9 cellular contexts compared by ENCODE assay signal in the genomic region with DNA sequence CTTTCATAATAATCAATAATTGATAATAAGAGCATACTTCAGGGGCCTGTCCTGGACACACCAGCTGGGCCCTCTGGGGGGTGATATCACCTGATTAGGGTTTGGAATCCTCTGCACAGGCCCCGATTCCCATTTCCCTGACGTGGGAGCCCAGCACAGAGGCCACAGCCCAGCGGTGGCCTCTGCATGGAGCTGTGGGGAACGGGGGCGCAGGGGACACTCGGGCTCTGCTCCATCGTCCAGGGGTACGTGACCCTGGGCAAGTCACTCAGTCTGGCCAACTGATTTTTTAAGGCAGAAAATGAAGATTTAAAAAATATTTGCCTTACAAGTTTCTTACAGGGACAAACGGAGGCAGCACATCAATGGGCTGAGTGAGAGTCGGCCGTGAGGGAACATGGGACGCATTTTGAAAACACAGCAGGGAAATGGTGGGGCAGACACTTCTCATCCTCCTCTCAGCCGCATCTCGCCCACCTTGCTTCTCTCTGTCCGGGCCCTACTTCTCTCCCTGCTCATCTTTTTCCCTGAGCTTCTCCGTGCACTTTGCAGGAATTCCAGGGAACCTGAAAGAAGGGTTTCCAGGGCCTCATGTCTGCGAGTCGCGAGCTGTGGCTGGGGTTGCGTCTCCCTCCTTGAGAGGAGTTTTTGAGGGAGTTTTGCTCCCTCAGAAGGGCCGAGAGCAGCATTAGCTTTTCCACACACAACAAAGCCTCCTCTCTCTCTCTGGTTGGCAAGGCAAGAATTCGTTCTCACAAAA.
"Had no signal": no experiment of that assay in that cellular context is flagged by ENCODE, and none has a peak within 500 bp of the region (broad histone marks: within the 10 kb centered on the region; RNA-seq: fewer than 3 reads in every experiment).

No MANE protein-coding gene starts in this region.

- H3K27ac ChIP-seq: esophagus squamous epithelium, parathyroid adenoma, tibial artery, uterus had no signal

- H3K9me3 Mint-ChIP-seq: activated B cell treated with CpG ODN at 0.5 μM for 24 hours; activated CD4-positive, alpha-beta T cell treated with anti-CD3 and anti-CD28 coated beads, Interleukin-2, amount 10 ng/mL, durations not matched to agents 24 days and 14 days; activated T-cell treated with anti-CD3 and anti-CD28 coated beads, Interleukin-2, amount 50 U/mL, for 4 hours; stimulated activated naive B cell treated with anti-CD40 and anti-IgM and Interleukin-4, amounts not matched to agents 10 μg/mL and 1 μg/mL and 100 μg/mL, for 72 hours had no signal

- DNase-seq: activated B cell treated with CpG ODN at 0.5 μM for 24 hours; activated T-cell treated with anti-CD3 and anti-CD28 coated beads, Interleukin-2, amount 50 U/mL, for 4 hours; esophagus squamous epithelium; kidney glomerular epithelial cell; tibial artery; uterus had no signal

- H3K27ac Mint-ChIP-seq: activated B cell treated with CpG ODN at 0.5 μM for 24 hours; activated CD4-positive, alpha-beta T cell treated with anti-CD3 and anti-CD28 coated beads, Interleukin-2, amount 10 ng/mL, durations not matched to agents 24 days and 14 days; stimulated activated naive B cell treated with anti-CD40 and anti-IgM and Interleukin-4, amounts not matched to agents 10 μg/mL and 1 μg/mL and 100 μg/mL, for 72 hours had no signal

- H3K36me3 Mint-ChIP-seq: stimulated activated naive B cell treated with anti-CD40 and anti-IgM and Interleukin-4, amounts not matched to agents 10 μg/mL and 1 μg/mL and 100 μg/mL, for 72 hours had no signal

- H3K36me3 ChIP-seq: esophagus squamous epithelium, tibial artery, uterus had no signal

- H3K27me3 ChIP-seq: uterus had no signal

- H3K4me1 Mint-ChIP-seq: activated B cell treated with CpG ODN at 0.5 μM for 24 hours; activated CD4-positive, alpha-beta T cell treated with anti-CD3 and anti-CD28 coated beads, Interleukin-2, amount 10 ng/mL, durations not matched to agents 24 days and 14 days had no signal

- H3K4me3 ChIP-seq: esophagus squamous epithelium, tibial artery, uterus had no signal

- H3K4me3 Mint-ChIP-seq: activated B cell treated with CpG ODN at 0.5 μM for 24 hours; activated CD4-positive, alpha-beta T cell treated with anti-CD3 and anti-CD28 coated beads, Interleukin-2, amount 10 ng/mL, durations not matched to agents 24 days and 14 days; activated T-cell treated with anti-CD3 and anti-CD28 coated beads, Interleukin-2, amount 50 U/mL, for 4 hours; stimulated activated naive B cell treated with anti-CD40 and anti-IgM and Interleukin-4, amounts not matched to agents 10 μg/mL and 1 μg/mL and 100 μg/mL, for 72 hours had no signal

- H3K4me1 ChIP-seq: parathyroid adenoma, tibial artery, uterus had no signal

- H3K9me3 ChIP-seq: esophagus squamous epithelium, tibial artery, uterus had no signal
